In the genomic region with DNA sequence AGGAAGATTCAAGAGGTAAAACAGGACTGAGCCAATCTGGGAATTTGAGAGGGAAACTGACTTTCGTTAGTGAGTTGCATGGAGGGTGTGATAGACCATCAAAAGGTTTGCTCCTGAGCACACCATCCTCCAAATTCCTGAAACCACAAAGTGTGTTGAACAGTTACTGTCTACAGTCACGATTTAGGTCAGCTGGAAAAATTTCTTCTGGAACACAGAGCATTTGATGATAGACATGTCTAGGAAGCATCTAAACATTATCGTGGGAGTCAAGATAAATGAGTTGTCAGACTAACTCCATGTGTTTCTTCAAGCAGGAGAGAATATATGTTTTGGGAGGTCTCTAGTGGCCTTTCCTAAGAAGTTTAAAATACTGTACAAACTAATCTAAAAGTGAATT, we compare ENCODE assay signal across 18 cellular contexts.
"Had no signal": no experiment of that assay in that cellular context is flagged by ENCODE, and none has a peak within 500 bp of the region (broad histone marks: within the 10 kb centered on the region; RNA-seq: fewer than 3 reads in every experiment).

No MANE protein-coding gene starts in this region.

- H3K27me3 Mint-ChIP-seq: activated B cell treated with CpG ODN at 0.5 μM for 24 hours; brain; stimulated activated naive CD8-positive, alpha-beta T cell treated with anti-CD3 and anti-CD28 coated beads, Interleukin-15, Interleukin-2, amounts not matched to agents 100 ng/mL and 50 ng/mL, for 24 hours had no signal

- H3K36me3 Mint-ChIP-seq: activated CD4-positive, alpha-beta memory T cell treated with anti-CD3 and anti-CD28 coated beads for 36 hours; activated CD8-positive, alpha-beta memory T cell treated with anti-CD3 and anti-CD28 coated beads, Interleukin-2, amount 10 ng/mL, durations not matched to agents 7 days and 5 days; brain; mesothelial cell of epicardium; T-cell had no signal

- H3K27me3 ChIP-seq: tibial nerve had no signal

- H3K4me3 Mint-ChIP-seq: activated B cell treated with CpG ODN at 0.5 μM for 24 hours; activated CD4-positive, alpha-beta memory T cell treated with anti-CD3 and anti-CD28 coated beads for 36 hours; activated CD8-positive, alpha-beta memory T cell treated with anti-CD3 and anti-CD28 coated beads, Interleukin-2, amount 10 ng/mL, durations not matched to agents 7 days and 5 days; activated naive CD4-positive, alpha-beta T cell treated with anti-CD3 and anti-CD28 coated beads for 36 hours; activated T-helper 17 cell treated with anti-CD3 and anti-CD28 coated beads, Interleukin-2, amount 50 U/mL, for 72 hours; brain; mesothelial cell of epicardium; nephron progenitor cell; stimulated activated naive CD8-positive, alpha-beta T cell treated with anti-CD3 and anti-CD28 coated beads, Interleukin-15, Interleukin-2, amounts not matched to agents 100 ng/mL and 50 ng/mL, for 24 hours; T-cell had no signal

- H3K27ac Mint-ChIP-seq: activated B cell treated with CpG ODN at 0.5 μM for 24 hours; activated CD4-positive, alpha-beta memory T cell treated with anti-CD3 and anti-CD28 coated beads for 36 hours; activated CD8-positive, alpha-beta memory T cell treated with anti-CD3 and anti-CD28 coated beads, Interleukin-2, amount 10 ng/mL, durations not matched to agents 7 days and 5 days; activated naive CD4-positive, alpha-beta T cell treated with anti-CD3 and anti-CD28 coated beads for 36 hours; activated T-helper 17 cell treated with anti-CD3 and anti-CD28 coated beads, Interleukin-2, amount 50 U/mL, for 72 hours; mesothelial cell of epicardium; nephron progenitor cell; stimulated activated naive CD8-positive, alpha-beta T cell treated with anti-CD3 and anti-CD28 coated beads, Interleukin-15, Interleukin-2, amounts not matched to agents 100 ng/mL and 50 ng/mL, for 24 hours; T-cell had no signal

- ATAC-seq: activated CD8-positive, alpha-beta memory T cell treated with anti-CD3 and anti-CD28 coated beads, Interleukin-2, amount 10 ng/mL, durations not matched to agents 7 days and 5 days; activated T-helper 17 cell treated with anti-CD3 and anti-CD28 coated beads, Interleukin-2, amount 50 U/mL, for 72 hours; sciatic nerve; T-cell had no signal

- H3K27ac ChIP-seq: dorsolateral prefrontal cortex, lower lobe of right lung, tibial nerve had no signal

- H3K36me3 ChIP-seq: lower lobe of right lung, tibial nerve had no signal

- H3K4me3 ChIP-seq: dorsolateral prefrontal cortex, lower lobe of right lung, tibial nerve had no signal

- DNase-seq: activated B cell treated with CpG ODN at 0.5 μM for 24 hours; activated CD4-positive, alpha-beta memory T cell treated with anti-CD3 and anti-CD28 coated beads for 36 hours; activated CD4-positive, alpha-beta T cell treated with anti-CD3 and anti-CD28 coated beads for 4 hours; activated CD8-positive, alpha-beta memory T cell treated with anti-CD3 and anti-CD28 coated beads, Interleukin-2, amount 10 ng/mL, durations not matched to agents 7 days and 5 days; activated naive CD4-positive, alpha-beta T cell treated with anti-CD3 and anti-CD28 coated beads for 36 hours; central memory CD4-positive, alpha-beta T cell; dorsolateral prefrontal cortex; glutamatergic neuron; hypothalamus; lower lobe of right lung; nephron progenitor cell; T-cell had no signal

- H3K9me3 ChIP-seq: lower lobe of right lung, tibial nerve had no signal

- H3K9me3 Mint-ChIP-seq: activated B cell treated with CpG ODN at 0.5 μM for 24 hours; activated CD4-positive, alpha-beta memory T cell treated with anti-CD3 and anti-CD28 coated beads for 36 hours; activated T-helper 17 cell treated with anti-CD3 and anti-CD28 coated beads, Interleukin-2, amount 50 U/mL, for 72 hours; brain; mesothelial cell of epicardium; nephron progenitor cell; stimulated activated naive CD8-positive, alpha-beta T cell treated with anti-CD3 and anti-CD28 coated beads, Interleukin-15, Interleukin-2, amounts not matched to agents 100 ng/mL and 50 ng/mL, for 24 hours; T-cell had no signal

- H3K4me1 Mint-ChIP-seq: activated T-helper 17 cell treated with anti-CD3 and anti-CD28 coated beads, Interleukin-2, amount 50 U/mL, for 72 hours; brain; mesothelial cell of epicardium; T-cell had no signal

- H3K4me1 ChIP-seq: tibial nerve had no signal
